ENCODE assay signal across 12 cellular contexts in genomic region chr18:8656226-8656625, GRCh38. TPM values are rescaled to one million over a fixed set of nuclear protein-coding genes. Genes with fewer than 3 reads are reported as not detected.
A peak's percentile ranks its signal among the peaks of the same experiment; 100 is the strongest.
DNase-seq lines count a peak whose midpoint lies in the region; ATAC-seq, FAIRE-seq and TF ChIP-seq lines count a peak whose summit lies in the region.
"Had no signal": no experiment of that assay in that cellular context is flagged by ENCODE, and none has a peak within 500 bp of the region (broad histone marks: within the 10 kb centered on the region; RNA-seq: fewer than 3 reads in every experiment).

No MANE protein-coding gene starts in this region.

- H3K36me3 ChIP-seq in IMR-90 (ENCODE audit: control insufficient read depth, insufficient read depth, low read length) (no peaks in the 10 kb centered on the region), osteoblast (ENCODE audit: insufficient read depth, low read length) (no peaks in the 10 kb centered on the region)
- H3K36me3 ChIP-seq: BLaER1 treated with 17β-estradiol and CSF1 and Interleukin-3, amounts not matched to agents 10 nM and 100 nM had no signal

- H3K27me3 ChIP-seq in IMR-90 (ENCODE audit: control insufficient read depth, insufficient read depth, low read length): no peaks in the 10 kb centered on the region; the same call in 1 of the 2 replicates
- H3K27me3 ChIP-seq in osteoblast (ENCODE audit: insufficient read depth, low read length): peaks cover 2% of the 10 kb centered on the region
- H3K27me3 ChIP-seq: BLaER1 treated with 17β-estradiol and CSF1 and Interleukin-3, amounts not matched to agents 10 nM and 100 nM had no signal

- H3K4me1 ChIP-seq in IMR-90 (ENCODE audit: control insufficient read depth, insufficient read depth, low read length) (peaks cover 4% of the 10 kb centered on the region), osteoblast (ENCODE audit: insufficient read depth, low read length) (no peaks in the 10 kb centered on the region)

- no peaks in the 10 kb centered on the region for H3K79me2 ChIP-seq in osteoblast (ENCODE audit: insufficient read depth, low read length)

- no peak overlapping the region for H2BK20ac ChIP-seq in IMR-90 (ENCODE audit: low read depth, low read length)

- DNase-seq in DMS 273 (lab: John Stamatoyannopoulos, UW; ENCODE audit: unreplicated experiment) (peak; percentile 66), IMR-90 (no peak), cardiac fibroblast (ENCODE audit: low read depth in 2 of 2) (peak; percentile 9 to 12), osteoblast (ENCODE audit: insufficient read length, low spot score, missing footprints) (peak; percentile 75), D721Med (ENCODE audit: insufficient read length, low spot score) (no peak), AML-193 (lab: John Stamatoyannopoulos, UW) (no peak)
- DNase-seq in activated CD4-positive, alpha-beta memory T cell treated with anti-CD3 and anti-CD28 coated beads for 36 hours: no peak
- DNase-seq: NCI-H1436 treated with DMSO at 0.1 percent for 48 hours, NCI-H526, PC-9 had no signal

- no peak overlapping the region for H3K27ac Mint-ChIP-seq in activated CD4-positive, alpha-beta memory T cell treated with anti-CD3 and anti-CD28 coated beads for 36 hours

- H4K5ac ChIP-seq in IMR-90 (ENCODE audit: low read depth, low read length): no peak overlapping the region

- WGBS in IMR-90 (ENCODE audit: extremely low coverage in 2 of 2, insufficient read length in 1 of 2), 2 experiments: 70% methylated on average over 2 of the region's 7 CpGs; no CpG with 5 or more reads in 1 of the 2 experiments

- no peaks in the 10 kb centered on the region for H3K9me3 ChIP-seq in IMR-90 (ENCODE audit: control insufficient read depth, insufficient read depth, low read length)
- H3K9me3 ChIP-seq in osteoblast (ENCODE audit: low read depth, low read length): no peaks in the 10 kb centered on the region

- H2AK5ac ChIP-seq in IMR-90 (ENCODE audit: low read depth, low read length): peak overlapping the region; percentile 43; the same call in 1 of the 2 replicates

- peak overlapping the region; percentile 67 for H2AK9ac ChIP-seq in IMR-90 (replicated peaks; ENCODE audit: low read depth, low read length, poor library complexity)

- H4K91ac ChIP-seq in IMR-90 (ENCODE audit: insufficient read depth, low read depth, low read length): no peak overlapping the region

- no peaks in the 10 kb centered on the region for H3K79me1 ChIP-seq in IMR-90 (ENCODE audit: low read depth in 1 of 2, low read length in 2 of 2)

- POLR2A ChIA-PET in IMR-90 (lab: Charles Lee; ENCODE audit: unreplicated experiment): no interaction called here
- POLR2A ChIA-PET in activated CD4-positive, alpha-beta memory T cell treated with anti-CD3 and anti-CD28 coated beads for 36 hours (lab: Charles Lee): no interaction called here

- H3K27ac ChIP-seq in IMR-90 (ENCODE audit: insufficient read depth, low read length) (no peak overlapping the region), osteoblast (ENCODE audit: low read depth, low read length) (no peak overlapping the region)
- H3K27ac ChIP-seq: BLaER1 treated with 17β-estradiol and CSF1 and Interleukin-3, amounts not matched to agents 10 nM and 100 nM; PC-9 had no signal

- no peak overlapping the region for H3K4me3 Mint-ChIP-seq in activated CD4-positive, alpha-beta memory T cell treated with anti-CD3 and anti-CD28 coated beads for 36 hours

- no peak for ATAC-seq in IMR-90 (ENCODE audit: low read depth)
- ATAC-seq: GM12878 had no signal

- H3K56ac ChIP-seq in IMR-90 (ENCODE audit: extremely low read depth, insufficient read depth, low read length): no peak overlapping the region

- TF ChIP-seq RAD21 in IMR-90 (IDR thresholded peaks at IDR 0.05; ENCODE audit: low read length): no peak

- no peaks in the 10 kb centered on the region for H3K9me3 Mint-ChIP-seq in activated CD4-positive, alpha-beta memory T cell treated with anti-CD3 and anti-CD28 coated beads for 36 hours

- no peak overlapping the region for H3K4ac ChIP-seq in IMR-90 (ENCODE audit: low read depth, low read length)

- intact Hi-C loops in IMR-90 (cut with micrococcal nuclease): loop anchor here (10.0 kb wide), 1 partner anchor 149 kb away; no protein-coding TSS in a partner anchor
- intact Hi-C loops in activated CD4-positive, alpha-beta memory T cell treated with anti-CD3 and anti-CD28 coated beads for 36 hours (cut with micrococcal nuclease): no loop called here

- no peaks in the 10 kb centered on the region for H4K20me1 ChIP-seq in IMR-90 (ENCODE audit: insufficient read depth, low read length)
- no peaks in the 10 kb centered on the region for H4K20me1 ChIP-seq in osteoblast (ENCODE audit: insufficient read depth, low read length)
- H4K20me1 ChIP-seq: BLaER1 treated with 17β-estradiol and CSF1 and Interleukin-3, amounts not matched to agents 10 nM and 100 nM had no signal

- H3K14ac ChIP-seq in IMR-90 (replicated peaks; ENCODE audit: low read depth, low read length): no peak overlapping the region

- no peak overlapping the region for H3K4me3 ChIP-seq in IMR-90 (ENCODE audit: insufficient read depth, low read depth, low read length)
- no peak overlapping the region for H3K4me3 ChIP-seq in cardiac fibroblast (replicated peaks in 1 of 2; ENCODE audit: low read depth in 2 of 2, low read length in 2 of 2)
- H3K4me3 ChIP-seq in osteoblast (ENCODE audit: insufficient read depth, low read length): no peak overlapping the region
- H3K4me3 ChIP-seq: BLaER1 treated with 17β-estradiol and CSF1 and Interleukin-3, amounts not matched to agents 10 nM and 100 nM; GM12878; PC-9 had no signal

- H2AFZ ChIP-seq in IMR-90 (replicated peaks; ENCODE audit: low read length, poor library complexity): peak overlapping the region; percentile 61
- H2AFZ ChIP-seq in osteoblast (ENCODE audit: low read length): peak overlapping the region; percentile 3
- H2AFZ ChIP-seq: PC-9 had no signal

- no peak overlapping the region; a peak in 1 of 4 replicates for H4K8ac ChIP-seq in IMR-90 (ENCODE audit: low read depth in 2 of 2, low read length in 2 of 2)

- peaks cover 2% of the 10 kb centered on the region; the same call in 1 of the 2 replicates for H3K9me1 ChIP-seq in IMR-90 (ENCODE audit: insufficient read depth, low read length)

- CTCF ChIA-PET in IMR-90 (lab: Yijun Ruan, JAX): interaction anchor here (5.1 kb wide), 1 partner anchor 332 kb away, joined by 19 read pairs; no protein-coding TSS in a partner anchor
- CTCF ChIA-PET in activated CD4-positive, alpha-beta memory T cell treated with anti-CD3 and anti-CD28 coated beads for 36 hours (lab: Charles Lee): interaction anchor here (0.7 to 4.8 kb wide), 3 partner anchors 40 to 335 kb away, joined by 3 to 62 read pairs (median 20); no protein-coding TSS in a partner anchor

- peaks cover 16% of the 10 kb centered on the region for H3K27me3 Mint-ChIP-seq in activated CD4-positive, alpha-beta memory T cell treated with anti-CD3 and anti-CD28 coated beads for 36 hours

- H3K36me3 Mint-ChIP-seq in activated CD4-positive, alpha-beta memory T cell treated with anti-CD3 and anti-CD28 coated beads for 36 hours: no peaks in the 10 kb centered on the region

- TF ChIP-seq CTCF in IMR-90 (conservative IDR thresholded peaks at IDR 0.05; ENCODE audit: low read depth, low read length) (no peak), cardiac fibroblast (IDR thresholded peaks at IDR 0.05; ENCODE audit: low read depth, low read length) (no peak), osteoblast (IDR thresholded peaks at IDR 0.05; ENCODE audit: extremely low read depth, low read depth, low read length) (no peak), D721Med (IDR thresholded peaks at IDR 0.05; ENCODE audit: insufficient read depth, missing control alignments) (no peak)

- H2BK120ac ChIP-seq in IMR-90 (ENCODE audit: low read depth, low read length): peak overlapping the region; percentile 52

- peak overlapping the region; percentile 36; the same call in 1 of the 3 replicates for H2BK15ac ChIP-seq in IMR-90 (ENCODE audit: low read depth, low read length)

- H3K4me1 Mint-ChIP-seq in activated CD4-positive, alpha-beta memory T cell treated with anti-CD3 and anti-CD28 coated beads for 36 hours (ENCODE audit: low read depth): no peaks in the 10 kb centered on the region

- H3K23ac ChIP-seq in IMR-90 (ENCODE audit: low read depth, low read length): 0 out of 2 replicates have a peak overlapping the region, but pooled peaks have one; percentile 3

- FAIRE-seq in D721Med (lab: Jason Lieb, UNC): no peak
- FAIRE-seq: GM12878 had no signal

- BruUV-seq in IMR-90 (replicated peaks; lab: Mats Ljungman, UMichigan): no TSS peak

- H3K18ac ChIP-seq in IMR-90 (ENCODE audit: low read depth, low read length): no peak overlapping the region

- no peak overlapping the region for H3K9ac ChIP-seq in IMR-90 (ENCODE audit: low read depth, low read length)
- H3K9ac ChIP-seq: BLaER1 treated with 17β-estradiol and CSF1 and Interleukin-3, amounts not matched to agents 10 nM and 100 nM had no signal

- no peak overlapping the region for H2BK5ac ChIP-seq in IMR-90 (ENCODE audit: low read depth, low read length, poor library complexity, severe bottlenecking)

- in situ Hi-C loops in IMR-90 (cut with MboI; ENCODE audit: low sequenced_read_pairs): loop anchor here (5.0 kb wide), 1 partner anchor 331 kb away; no protein-coding TSS in a partner anchor

- dilution Hi-C loops in IMR-90 (cut with HindIII; ENCODE audit: low sequenced_read_pairs, unreplicated experiment): no loop called here

- TF ChIP-seq POLR2A in IMR-90 (IDR thresholded peaks at IDR 0.05; ENCODE audit: low read depth, low read length): no peak

- H3K4me2 ChIP-seq in IMR-90 (ENCODE audit: low read depth, low read length) (no peak overlapping the region), osteoblast (ENCODE audit: insufficient read depth, low read length) (no peak overlapping the region)
- H3K4me2 ChIP-seq: PC-9 had no signal

TF ChIP-seq in IMR-90, 13 proteins besides CTCF, POLR2A, EP300 and RAD21 (continues in another document):
- TF ChIP-seq MXI1 (IDR thresholded peaks at IDR 0.05; ENCODE audit: borderline replicate concordance, low read depth, low read length) (no peak), NFE2L2 (IDR thresholded peaks at IDR 0.05; ENCODE audit: low read depth, low read length) (no peak), FOS (IDR thresholded peaks at IDR 0.05; ENCODE audit: low read depth, low read length) (no peak), RFX5 (IDR thresholded peaks at IDR 0.05; ENCODE audit: low read depth, low read length) (no peak)

RNA-seq across cellular contexts. Expression of gene RAB12, which starts 47.0 kb away (rescaled TPM):
- total RNA-seq in IMR-90 (2012; rRNA removed): 14.9 and 35.3 TPM in 2 replicates
- 13.2 and 19.2 TPM in 2 replicates for polyA plus RNA-seq in IMR-90 (2012; rRNA removed)
- polyA plus RNA-seq in IMR-90 (2012; cell fraction: cytosol; rRNA removed): 2.6 and 2.7 TPM in 2 replicates
- polyA plus RNA-seq in IMR-90 (2012; cell fraction: nucleus; rRNA removed; ENCODE audit: low replicate concordance): 2.0 and 20.1 TPM in 2 replicates
- total RNA-seq in osteoblast: 49.2 and 51.6 TPM in 2 replicates
- total RNA-seq in activated CD4-positive, alpha-beta memory T cell treated with anti-CD3 and anti-CD28 coated beads for 36 hours: 10 to 100 TPM in 1 of 2 experiments, 1 to 10 TPM in 1; 9.4 to 10.1 TPM

RNA-seq across cellular contexts. Expression of gene MTCL1, which starts 49.1 kb away (rescaled TPM):
- 29.0 and 38.6 TPM in 2 replicates for total RNA-seq in IMR-90 (2012; rRNA removed)
- polyA plus RNA-seq in IMR-90 (2012; rRNA removed): 44.7 and 45.3 TPM in 2 replicates
- 26.0 and 32.1 TPM in 2 replicates for polyA plus RNA-seq in IMR-90 (2012; cell fraction: cytosol; rRNA removed)
- 165 and 175 TPM in 2 replicates for polyA plus RNA-seq in IMR-90 (2012; cell fraction: nucleus; rRNA removed; ENCODE audit: low replicate concordance)
- total RNA-seq in osteoblast: 38.0 and 44.5 TPM in 2 replicates
- under 1 TPM; 0.40 to 0.56 TPM for total RNA-seq in activated CD4-positive, alpha-beta memory T cell treated with anti-CD3 and anti-CD28 coated beads for 36 hours

Comparison
In these comparisons a context has a peak if more than half of its experiments do, and no peak if none do; other contexts are left out.
1. DNase-seq: peak in DMS 273 (single experiment), cardiac fibroblast (2 of 2) and osteoblast (single experiment); none in IMR-90 (single experiment), D721Med (single experiment), activated CD4-positive, alpha-beta memory T cell treated with anti-CD3 and anti-CD28 coated beads for 36 hours (single experiment) and AML-193 (0 of 2).
2. RNA of gene MTCL1, which starts 49.1 kb away (total RNA-seq): 38.0 to 44.5 TPM in osteoblast and 29.0 to 38.6 TPM in IMR-90; 0.40 to 0.56 TPM in activated CD4-positive, alpha-beta memory T cell treated with anti-CD3 and anti-CD28 coated beads for 36 hours; every median in the first group is over 10 times any median in the second.